Comparison of ENCODE assay signal across 8 cellular contexts in genomic region chr13:57629821-57630235, GRCh38.
A peak's percentile ranks its signal among the peaks of the same experiment; 100 is the strongest.
DNase-seq lines count a peak whose midpoint lies in the region; ATAC-seq and TF ChIP-seq lines count a peak whose summit lies in the region.

No MANE protein-coding gene starts in this region.

- no peak overlapping the region for H3K9ac ChIP-seq in rectal smooth muscle tissue (ENCODE audit: low read length)

- peaks cover 33% of the 10 kb centered on the region for H3K27me3 ChIP-seq in brain microvascular endothelial cell (replicated peaks)
- peaks cover 9% of the 10 kb centered on the region for H3K27me3 ChIP-seq in rectal smooth muscle tissue (ENCODE audit: control insufficient read depth, insufficient read depth, low read length)

- DNase-seq in AG08396 (ENCODE audit: low spot score) (peak; percentile 74), GOT3 (lab: John Stamatoyannopoulos, UW) (peak; percentile 23), NCI-H82 treated with DMSO at 0.1 percent for 48 hours (lab: John Stamatoyannopoulos, UW; ENCODE audit: unreplicated experiment) (peak; percentile 92), brain microvascular endothelial cell (peak; percentile 77), iPS DF 19.7 (ENCODE audit: low read depth, low spot score) (peak; percentile 88), amniotic stem cell (lab: John Stamatoyannopoulos, UW) (no peak)

- no peaks in the 10 kb centered on the region for H3K4me1 ChIP-seq in rectal smooth muscle tissue (ENCODE audit: control insufficient read depth, insufficient read depth, low read length)

- no peak for ATAC-seq in GM18502 (IDR thresholded peaks at IDR 0.05; ENCODE audit: poor library complexity, unreplicated experiment)

- H3K36me3 ChIP-seq in brain microvascular endothelial cell (replicated peaks) (no peaks in the 10 kb centered on the region), rectal smooth muscle tissue (ENCODE audit: control insufficient read depth, insufficient read depth, low read length) (no peaks in the 10 kb centered on the region)

- no peak overlapping the region for H3K27ac ChIP-seq in brain microvascular endothelial cell
- H3K27ac ChIP-seq in rectal smooth muscle tissue (ENCODE audit: low read depth, low read length): no peak overlapping the region

- peak overlapping the region; percentile 66 for H3K4me3 ChIP-seq in brain microvascular endothelial cell (ENCODE audit: low read depth, low read length)
- H3K4me3 ChIP-seq in rectal smooth muscle tissue (ENCODE audit: low read length): peak overlapping the region; percentile 69

- in situ Hi-C loops in brain microvascular endothelial cell (cut with HindIII; ENCODE audit: low pct_ligation_motif_present, low sequenced_read_pairs): no loop called here

- TF ChIP-seq CTCF in brain microvascular endothelial cell (IDR thresholded peaks at IDR 0.05; ENCODE audit: low read depth, low read length, missing control alignments): no peak
